22 cellular contexts compared by ENCODE assay signal in the genomic region with DNA sequence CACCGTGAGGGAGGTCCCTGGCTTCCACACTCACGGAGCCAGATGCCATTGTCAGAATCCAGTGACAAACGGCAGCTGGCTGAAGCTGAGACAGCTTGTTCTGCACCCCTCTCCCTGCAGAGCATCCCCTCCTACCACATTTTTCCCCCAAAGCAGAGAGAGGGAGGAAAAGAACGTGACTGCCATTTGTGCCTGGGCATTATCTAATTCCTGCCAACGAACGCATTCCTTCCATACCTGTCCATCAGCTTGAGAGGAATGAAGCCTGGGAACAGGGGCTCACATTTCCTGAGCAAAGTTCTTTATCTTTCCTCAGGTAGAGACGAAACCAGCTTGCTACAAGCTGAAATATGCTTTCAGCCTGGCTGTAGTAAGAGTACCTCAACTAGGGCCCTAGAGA.
A peak's percentile ranks its signal among the peaks of the same experiment; 100 is the strongest.
DNase-seq lines count a peak whose midpoint lies in the region; ATAC-seq and TF ChIP-seq lines count a peak whose summit lies in the region.
"Had no signal": no experiment of that assay in that cellular context is flagged by ENCODE, and none has a peak within 500 bp of the region (broad histone marks: within the 10 kb centered on the region; RNA-seq: fewer than 3 reads in every experiment).

No MANE protein-coding gene starts in this region.

- peaks cover 4% of the 10 kb centered on the region for H3K9me3 Mint-ChIP-seq in glutamatergic neuron (ENCODE audit: unreplicated experiment)
- peaks cover 6% of the 10 kb centered on the region for H3K9me3 Mint-ChIP-seq in nephron
- H3K9me3 Mint-ChIP-seq: CD4-positive, alpha-beta T cell had no signal

- DNase-seq in cardiac muscle cell (ENCODE audit: low read depth in 1 of 2, low spot score in 1 of 2) (peak in 1 of 2 donors; percentile 81), left ventricle myocardium inferior (no peak), glutamatergic neuron (no peak), upper lobe of right lung (no peak), omental fat pad (ENCODE audit: low spot score) (no peak), D341Med (ENCODE audit: low spot score) (no peak)
- DNase-seq: ACHN; Calu3; CD4-positive, alpha-beta T cell; GF-D8; KG1; NCI-H1105; NCI-H146; NCI-H2029 treated with DMSO at 0.1 percent for 48 hours; NCI-H345; NCI-H82 had no signal

- H3K36me3 ChIP-seq in cardiac muscle cell (no peaks in the 10 kb centered on the region), left ventricle myocardium inferior (no peaks in the 10 kb centered on the region), upper lobe of right lung (no peaks in the 10 kb centered on the region)
- H3K36me3 ChIP-seq: BLaER1, SJSA1 had no signal

- peak overlapping the region; percentile 94 for H3K27ac Mint-ChIP-seq in glutamatergic neuron (ENCODE audit: unreplicated experiment)
- H3K27ac Mint-ChIP-seq in nephron: peak overlapping the region in 2 of 3 experiments; percentile 32 to 61
- H3K27ac Mint-ChIP-seq: CD4-positive, alpha-beta T cell had no signal

- ATAC-seq in upper lobe of right lung (peak; percentile 50), GM21381 (IDR thresholded peaks at IDR 0.05; ENCODE audit: unreplicated experiment) (no peak), omental fat pad (ENCODE audit: low FRiP score) (no peak)
- ATAC-seq: HCT116 had no signal

- peaks cover 10% of the 10 kb centered on the region for H3K27me3 Mint-ChIP-seq in glutamatergic neuron (ENCODE audit: unreplicated experiment)
- no peaks in the 10 kb centered on the region for H3K27me3 Mint-ChIP-seq in nephron (ENCODE audit: low read depth)
- H3K27me3 Mint-ChIP-seq: CD4-positive, alpha-beta T cell had no signal

- H3K27ac ChIP-seq in cardiac muscle cell: peak overlapping the region; percentile 95
- H3K27ac ChIP-seq in left ventricle myocardium inferior (replicated peaks): no peak overlapping the region
- no peak overlapping the region for H3K27ac ChIP-seq in upper lobe of right lung
- H3K27ac ChIP-seq: 22Rv1, BLaER1, SJSA1 had no signal

- intact Hi-C loops in left ventricle myocardium inferior (cut with micrococcal nuclease): no loop called here
- intact Hi-C loops in upper lobe of right lung (cut with DNase I): no loop called here

- no peaks in the 10 kb centered on the region for H3K9me3 ChIP-seq in cardiac muscle cell (ENCODE audit: low read depth)
- no peaks in the 10 kb centered on the region for H3K9me3 ChIP-seq in left ventricle myocardium inferior (replicated peaks)
- H3K9me3 ChIP-seq in upper lobe of right lung: no peaks in the 10 kb centered on the region
- H3K9me3 ChIP-seq: BLaER1, SJSA1 had no signal

- H3K4me1 ChIP-seq in cardiac muscle cell (ENCODE audit: low read depth) (peaks cover 28% of the 10 kb centered on the region), left ventricle myocardium inferior (peaks cover 13% of the 10 kb centered on the region), upper lobe of right lung (no peaks in the 10 kb centered on the region)
- H3K4me1 ChIP-seq: BLaER1, SJSA1 had no signal

- H3K4me3 Mint-ChIP-seq in glutamatergic neuron (ENCODE audit: unreplicated experiment) (peak overlapping the region; percentile 11), nephron (no peak overlapping the region)
- H3K4me3 Mint-ChIP-seq: CD4-positive, alpha-beta T cell had no signal

- H3K36me3 Mint-ChIP-seq in glutamatergic neuron (ENCODE audit: unreplicated experiment): no peaks in the 10 kb centered on the region
- peaks cover 11% of the 10 kb centered on the region for H3K36me3 Mint-ChIP-seq in nephron (ENCODE audit: low read depth)

- TF ChIP-seq CTCF in cardiac muscle cell (IDR thresholded peaks at IDR 0.05; ENCODE audit: low read depth, low read length) (no peak), left ventricle myocardium inferior (IDR thresholded peaks at IDR 0.05; ENCODE audit: borderline replicate concordance) (no peak), glutamatergic neuron (IDR thresholded peaks at IDR 0.05; ENCODE audit: partially characterized antibody, unreplicated experiment) (no peak), nephron (IDR thresholded peaks at IDR 0.05; ENCODE audit: unreplicated experiment in 3 of 3) (no peak), upper lobe of right lung (IDR thresholded peaks at IDR 0.05) (no peak), omental fat pad (IDR thresholded peaks at IDR 0.05) (no peak)

- H3K27me3 ChIP-seq in cardiac muscle cell (no peaks in the 10 kb centered on the region), left ventricle myocardium inferior (ENCODE audit: low read depth) (no peaks in the 10 kb centered on the region), upper lobe of right lung (no peaks in the 10 kb centered on the region)
- H3K27me3 ChIP-seq: BLaER1, SJSA1 had no signal

- no peak overlapping the region for H3K4me3 ChIP-seq in cardiac muscle cell
- no peak overlapping the region for H3K4me3 ChIP-seq in left ventricle myocardium inferior
- H3K4me3 ChIP-seq in upper lobe of right lung: no peak overlapping the region
- H3K4me3 ChIP-seq: BLaER1, SJSA1 had no signal

- peaks cover 20% of the 10 kb centered on the region for H3K4me1 Mint-ChIP-seq in glutamatergic neuron (ENCODE audit: low read depth, unreplicated experiment)
- peaks cover 6% of the 10 kb centered on the region for H3K4me1 Mint-ChIP-seq in nephron
